1 cellular context compared by ENCODE assay signal in the genomic region with DNA sequence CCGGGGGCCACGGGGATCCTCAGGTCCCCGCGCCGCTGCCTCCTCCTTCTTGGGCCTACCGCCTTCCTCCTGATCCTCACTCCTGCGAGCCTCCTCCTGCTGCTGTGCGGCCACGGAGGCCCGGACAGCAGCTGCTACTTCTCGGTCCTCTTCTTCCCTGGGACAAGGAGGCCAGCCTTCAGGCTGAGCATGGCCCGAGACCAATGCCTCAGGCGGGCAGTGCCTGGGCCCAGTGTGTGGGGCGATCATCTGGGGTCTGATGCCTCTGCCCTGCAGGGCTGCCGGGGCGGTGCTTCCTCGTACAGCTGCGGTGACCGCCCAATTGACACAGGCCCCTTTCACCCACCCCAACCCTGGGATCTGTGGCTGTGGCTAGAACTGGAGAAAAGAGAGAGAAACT.
TF ChIP-seq lines count a peak whose summit lies in the region.

No MANE protein-coding gene starts in this region.

TF ChIP-seq in K562, 482 proteins besides CTCF, POLR2A, EP300 and RAD21:
- TF ChIP-seq BDP1 (IDR thresholded peaks at IDR 0.05; ENCODE audit: insufficient read depth, insufficient read length) (no peak), ZFP1 (CRISPR knock-in tag; IDR thresholded peaks at IDR 0.05) (no peak), RCOR1 (IDR thresholded peaks at IDR 0.05; ENCODE audit: borderline replicate concordance in 1 of 2, low read depth in 2 of 2, low read length in 2 of 2) (no peak), ZC3H11A (IDR thresholded peaks at IDR 0.05; ENCODE audit: low read depth, low read length) (no peak), MAFF (IDR thresholded peaks at IDR 0.05; ENCODE audit: low read length) (no peak), PTBP1 (IDR thresholded peaks at IDR 0.05; ENCODE audit: low read depth, low read length) (no peak), RUNX1 (IDR thresholded peaks at IDR 0.05; ENCODE audit: low read depth) (no peak), ZNF384 (IDR thresholded peaks at IDR 0.05; ENCODE audit: low read depth, low read length) (no peak), RBFOX2 (IDR thresholded peaks at IDR 0.05; ENCODE audit: low read depth, low read length) (peak; percentile 8; the same call in 1 of the 2 replicates), KLF16 (IDR thresholded peaks at IDR 0.05) (no peak), HEY1 (CRISPR knock-in tag; IDR thresholded peaks at IDR 0.05; ENCODE audit: borderline replicate concordance) (no peak), POLR2G (IDR thresholded peaks at IDR 0.05; ENCODE audit: low read depth, low read length) (peak; percentile 10; the same call in 1 of the 2 replicates)
- TF ChIP-seq, protein P1, sequence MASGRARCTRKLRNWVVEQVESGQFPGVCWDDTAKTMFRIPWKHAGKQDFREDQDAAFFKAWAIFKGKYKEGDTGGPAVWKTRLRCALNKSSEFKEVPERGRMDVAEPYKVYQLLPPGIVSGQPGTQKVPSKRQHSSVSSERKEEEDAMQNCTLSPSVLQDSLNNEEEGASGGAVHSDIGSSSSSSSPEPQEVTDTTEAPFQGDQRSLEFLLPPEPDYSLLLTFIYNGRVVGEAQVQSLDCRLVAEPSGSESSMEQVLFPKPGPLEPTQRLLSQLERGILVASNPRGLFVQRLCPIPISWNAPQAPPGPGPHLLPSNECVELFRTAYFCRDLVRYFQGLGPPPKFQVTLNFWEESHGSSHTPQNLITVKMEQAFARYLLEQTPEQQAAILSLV (tag; IDR thresholded peaks at IDR 0.05) = no peak
- TF ChIP-seq, protein P2, sequence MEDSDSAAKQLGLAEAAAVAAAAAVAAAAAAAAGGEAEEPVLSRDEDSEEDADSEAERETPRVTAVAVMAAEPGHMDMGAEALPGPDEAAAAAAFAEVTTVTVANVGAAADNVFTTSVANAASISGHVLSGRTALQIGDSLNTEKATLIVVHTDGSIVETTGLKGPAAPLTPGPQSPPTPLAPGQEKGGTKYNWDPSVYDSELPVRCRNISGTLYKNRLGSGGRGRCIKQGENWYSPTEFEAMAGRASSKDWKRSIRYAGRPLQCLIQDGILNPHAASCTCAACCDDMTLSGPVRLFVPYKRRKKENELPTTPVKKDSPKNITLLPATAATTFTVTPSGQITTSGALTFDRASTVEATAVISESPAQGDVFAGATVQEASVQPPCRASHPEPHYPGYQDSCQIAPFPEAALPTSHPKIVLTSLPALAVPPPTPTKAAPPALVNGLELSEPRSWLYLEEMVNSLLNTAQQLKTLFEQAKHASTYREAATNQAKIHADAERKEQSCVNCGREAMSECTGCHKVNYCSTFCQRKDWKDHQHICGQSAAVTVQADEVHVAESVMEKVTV (CRISPR knock-in tag; IDR thresholded peaks at IDR 0.05) = no peak
- TF ChIP-seq, protein P3, sequence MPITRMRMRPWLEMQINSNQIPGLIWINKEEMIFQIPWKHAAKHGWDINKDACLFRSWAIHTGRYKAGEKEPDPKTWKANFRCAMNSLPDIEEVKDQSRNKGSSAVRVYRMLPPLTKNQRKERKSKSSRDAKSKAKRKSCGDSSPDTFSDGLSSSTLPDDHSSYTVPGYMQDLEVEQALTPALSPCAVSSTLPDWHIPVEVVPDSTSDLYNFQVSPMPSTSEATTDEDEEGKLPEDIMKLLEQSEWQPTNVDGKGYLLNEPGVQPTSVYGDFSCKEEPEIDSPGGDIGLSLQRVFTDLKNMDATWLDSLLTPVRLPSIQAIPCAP (CRISPR knock-in tag; IDR thresholded peaks at IDR 0.05; ENCODE audit: borderline replicate concordance) = no peak
- TF ChIP-seq, protein P4, sequence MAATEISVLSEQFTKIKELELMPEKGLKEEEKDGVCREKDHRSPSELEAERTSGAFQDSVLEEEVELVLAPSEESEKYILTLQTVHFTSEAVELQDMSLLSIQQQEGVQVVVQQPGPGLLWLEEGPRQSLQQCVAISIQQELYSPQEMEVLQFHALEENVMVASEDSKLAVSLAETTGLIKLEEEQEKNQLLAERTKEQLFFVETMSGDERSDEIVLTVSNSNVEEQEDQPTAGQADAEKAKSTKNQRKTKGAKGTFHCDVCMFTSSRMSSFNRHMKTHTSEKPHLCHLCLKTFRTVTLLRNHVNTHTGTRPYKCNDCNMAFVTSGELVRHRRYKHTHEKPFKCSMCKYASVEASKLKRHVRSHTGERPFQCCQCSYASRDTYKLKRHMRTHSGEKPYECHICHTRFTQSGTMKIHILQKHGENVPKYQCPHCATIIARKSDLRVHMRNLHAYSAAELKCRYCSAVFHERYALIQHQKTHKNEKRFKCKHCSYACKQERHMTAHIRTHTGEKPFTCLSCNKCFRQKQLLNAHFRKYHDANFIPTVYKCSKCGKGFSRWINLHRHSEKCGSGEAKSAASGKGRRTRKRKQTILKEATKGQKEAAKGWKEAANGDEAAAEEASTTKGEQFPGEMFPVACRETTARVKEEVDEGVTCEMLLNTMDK (IDR thresholded peaks at IDR 0.05; ENCODE audit: borderline replicate concordance, insufficient read depth, low read depth, low read length, poor library complexity, severe bottlenecking) = no peak
